Comparison of ENCODE assay signal across 35 cellular contexts in the genomic region with DNA sequence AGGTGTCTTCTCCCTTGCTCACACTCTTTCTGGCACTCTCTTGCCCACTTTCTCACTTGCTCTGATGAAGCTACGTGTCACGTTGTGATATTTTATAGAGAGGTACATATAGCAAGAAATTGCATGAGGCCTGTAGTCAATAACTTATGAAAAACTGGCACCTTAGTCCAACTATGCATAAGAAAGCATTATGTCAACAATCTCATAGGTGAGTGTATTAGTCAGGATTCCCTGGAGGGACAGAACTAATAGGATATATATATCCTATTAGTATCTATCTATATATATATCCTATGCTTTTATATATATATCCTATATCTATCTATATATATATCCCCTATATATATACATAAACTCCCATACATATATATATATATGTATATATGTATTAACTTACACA.
"Had no signal": no experiment of that assay in that cellular context is flagged by ENCODE, and none has a peak within 500 bp of the region (broad histone marks: within the 10 kb centered on the region; RNA-seq: fewer than 3 reads in every experiment).

No MANE protein-coding gene starts in this region.

- H3K9me3 Mint-ChIP-seq: activated CD8-positive, alpha-beta T cell treated with anti-CD3 and anti-CD28 coated beads for 36 hours; activated naive CD4-positive, alpha-beta T cell treated with anti-CD3 and anti-CD28 coated beads, Interleukin-2, amount 10 ng/mL, durations not matched to agents 7 days and 5 days; activated T-helper 2 cell treated with anti-CD3 and anti-CD28 coated beads, Interferon-gamma antibody, Interleukin-2, Interleukin-4, amounts not matched to agents 10 μg/mL and 5 μg/mL and 100 μg/mL, durations not matched to agents 14 hours and 24 hours and 36 hours; central memory CD8-positive, alpha-beta T cell; effector memory CD8-positive, alpha-beta T cell; T-helper 2 cell treated with Interferon-gamma antibody and Interleukin-4, amounts not matched to agents 5 μg/mL and 100 μg/mL, for 36 hours had no signal

- ATAC-seq: activated CD4-positive, CD25-positive, alpha-beta regulatory T cell treated with anti-CD3 and anti-CD28 coated beads, Interleukin-2, amount 50 U/mL, for 24 hours; activated CD8-positive, alpha-beta T cell treated with anti-CD3 and anti-CD28 coated beads for 36 hours; activated naive CD4-positive, alpha-beta T cell treated with anti-CD3 and anti-CD28 coated beads, Interleukin-2, amount 50 U/mL, for 72 hours; effector memory CD8-positive, alpha-beta T cell; foreskin keratinocyte; gastrocnemius medialis; heart left ventricle; T-helper 17 cell had no signal

- H3K36me3 Mint-ChIP-seq: activated naive CD4-positive, alpha-beta T cell treated with anti-CD3 and anti-CD28 coated beads, Interleukin-2, amount 10 ng/mL, durations not matched to agents 7 days and 5 days; activated naive CD8-positive, alpha-beta T cell treated with anti-CD3 and anti-CD28 coated beads, Interleukin-2, amount 10 ng/mL, durations not matched to agents 7 days and 5 days; brain had no signal

- H3K9me3 ChIP-seq: ascending aorta, breast epithelium, gastrocnemius medialis had no signal

- FAIRE-seq: colon had no signal

- H3K27me3 Mint-ChIP-seq: activated B cell treated with CpG ODN at 0.5 μM for 24 hours; activated CD8-positive, alpha-beta T cell treated with anti-CD3 and anti-CD28 coated beads for 36 hours; activated naive CD4-positive, alpha-beta T cell treated with anti-CD3 and anti-CD28 coated beads, Interleukin-2, amount 10 ng/mL, durations not matched to agents 7 days and 5 days; activated naive CD8-positive, alpha-beta T cell treated with anti-CD3 and anti-CD28 coated beads, Interleukin-2, amount 10 ng/mL, durations not matched to agents 7 days and 5 days; brain; central memory CD8-positive, alpha-beta T cell; effector memory CD8-positive, alpha-beta T cell; T-helper 17 cell had no signal

- H3K4me1 Mint-ChIP-seq: activated B cell treated with CpG ODN at 0.5 μM for 24 hours; activated naive CD4-positive, alpha-beta T cell treated with anti-CD3 and anti-CD28 coated beads, Interleukin-2, amount 10 ng/mL, durations not matched to agents 7 days and 5 days; activated naive CD8-positive, alpha-beta T cell treated with anti-CD3 and anti-CD28 coated beads, Interleukin-2, amount 10 ng/mL, durations not matched to agents 7 days and 5 days; brain; central memory CD8-positive, alpha-beta T cell; T-helper 17 cell had no signal

- DNase-seq: activated B cell treated with CpG ODN at 0.5 μM for 24 hours; activated CD4-positive, alpha-beta T cell treated with anti-CD3 and anti-CD28 coated beads for 48 hours; activated CD4-positive, alpha-beta T cell treated with anti-CD3 and anti-CD28 coated beads, Interleukin-2, amount 50 U/mL, for 1 hour; activated CD4-positive, alpha-beta T cell treated with anti-CD3 and anti-CD28 coated beads, Interleukin-2, amount 50 U/mL, for 48 hours; activated CD8-positive, alpha-beta memory T cell treated with anti-CD3 and anti-CD28 coated beads for 24 hours; activated CD8-positive, alpha-beta memory T cell treated with anti-CD3 and anti-CD28 coated beads, Interleukin-2, amount 50 U/mL, for 4 hours; activated CD8-positive, alpha-beta T cell treated with anti-CD3 and anti-CD28 coated beads for 36 hours; activated effector memory CD4-positive, alpha-beta T cell treated with anti-CD3 and anti-CD28 coated beads, Interleukin-2, amount 50 U/mL, for 16 hours; activated naive CD4-positive, alpha-beta T cell treated with anti-CD3 and anti-CD28 coated beads, Interleukin-2, amount 10 ng/mL, durations not matched to agents 7 days and 5 days; activated naive CD8-positive, alpha-beta T cell treated with anti-CD3 and anti-CD28 coated beads, Interleukin-2, amount 10 ng/mL, durations not matched to agents 7 days and 5 days; activated T-cell treated with anti-CD3 and anti-CD28 coated beads, Interleukin-2, amount 50 U/mL, for 1 hour; activated T-cell treated with anti-CD3 and anti-CD28 coated beads, Interleukin-2, amount 50 U/mL, for 48 hours; cortex of kidney; dermis blood vessel endothelial cell; effector CD4-positive, alpha-beta T cell; effector memory CD8-positive, alpha-beta T cell; foreskin keratinocyte; gastrocnemius medialis; glutamatergic neuron; heart left ventricle; T-helper 1 cell; T-helper 17 cell; T1000; WERI-Rb-1 had no signal

- H3K36me3 ChIP-seq: ascending aorta, breast epithelium, esophagus muscularis mucosa, gastrocnemius medialis, heart left ventricle, WERI-Rb-1 had no signal

- H3K4me3 ChIP-seq: ascending aorta, breast epithelium, esophagus muscularis mucosa, gastrocnemius medialis, heart left ventricle had no signal

- H3K27ac Mint-ChIP-seq: activated B cell treated with CpG ODN at 0.5 μM for 24 hours; activated CD8-positive, alpha-beta T cell treated with anti-CD3 and anti-CD28 coated beads for 36 hours; activated naive CD4-positive, alpha-beta T cell treated with anti-CD3 and anti-CD28 coated beads, Interleukin-2, amount 10 ng/mL, durations not matched to agents 7 days and 5 days; activated naive CD4-positive, alpha-beta T cell treated with anti-CD3 and anti-CD28 coated beads, Interleukin-2, amount 50 U/mL, for 72 hours; activated naive CD8-positive, alpha-beta T cell treated with anti-CD3 and anti-CD28 coated beads, Interleukin-2, amount 10 ng/mL, durations not matched to agents 7 days and 5 days; activated T-helper 1 cell treated with anti-CD3 and anti-CD28 coated beads, Interleukin-12 subunit alpha, Interleukin-12 subunit beta, Interleukin-2, Interleukin-4 antibody, amounts not matched to agents 30 ng/mL and 10 ng/mL and 1 ng/mL, durations not matched to agents 14 hours and 24 hours and 36 hours; activated T-helper 2 cell treated with anti-CD3 and anti-CD28 coated beads, Interferon-gamma antibody, Interleukin-2, Interleukin-4, amounts not matched to agents 10 μg/mL and 5 μg/mL and 100 μg/mL, durations not matched to agents 14 hours and 24 hours and 36 hours; brain; effector memory CD8-positive, alpha-beta T cell; T-helper 17 cell; T-helper 2 cell treated with Interferon-gamma antibody and Interleukin-4, amounts not matched to agents 5 μg/mL and 100 μg/mL, for 36 hours had no signal

- H3K4me3 Mint-ChIP-seq: activated B cell treated with CpG ODN at 0.5 μM for 24 hours; activated CD8-positive, alpha-beta T cell treated with anti-CD3 and anti-CD28 coated beads for 36 hours; activated naive CD4-positive, alpha-beta T cell treated with anti-CD3 and anti-CD28 coated beads, Interleukin-2, amount 10 ng/mL, durations not matched to agents 7 days and 5 days; activated naive CD8-positive, alpha-beta T cell treated with anti-CD3 and anti-CD28 coated beads, Interleukin-2, amount 10 ng/mL, durations not matched to agents 7 days and 5 days; activated T-helper 1 cell treated with anti-CD3 and anti-CD28 coated beads, Interleukin-12 subunit alpha, Interleukin-12 subunit beta, Interleukin-2, Interleukin-4 antibody, amounts not matched to agents 30 ng/mL and 10 ng/mL and 1 ng/mL, durations not matched to agents 14 hours and 24 hours and 36 hours; brain; central memory CD8-positive, alpha-beta T cell; effector memory CD8-positive, alpha-beta T cell; T-helper 17 cell; T-helper 2 cell treated with Interferon-gamma antibody and Interleukin-4, amounts not matched to agents 5 μg/mL and 100 μg/mL, for 36 hours had no signal

- H3K27me3 ChIP-seq: ascending aorta, breast epithelium, esophagus muscularis mucosa, foreskin keratinocyte, gastrocnemius medialis, heart left ventricle had no signal

- H3K27ac ChIP-seq: ascending aorta, breast epithelium, esophagus muscularis mucosa, foreskin keratinocyte, gastrocnemius medialis, heart left ventricle, WERI-Rb-1 had no signal

- H3K4me1 ChIP-seq: ascending aorta, breast epithelium, esophagus muscularis mucosa, gastrocnemius medialis, heart left ventricle had no signal
